24 cellular contexts compared by ENCODE assay signal in the genomic region with DNA sequence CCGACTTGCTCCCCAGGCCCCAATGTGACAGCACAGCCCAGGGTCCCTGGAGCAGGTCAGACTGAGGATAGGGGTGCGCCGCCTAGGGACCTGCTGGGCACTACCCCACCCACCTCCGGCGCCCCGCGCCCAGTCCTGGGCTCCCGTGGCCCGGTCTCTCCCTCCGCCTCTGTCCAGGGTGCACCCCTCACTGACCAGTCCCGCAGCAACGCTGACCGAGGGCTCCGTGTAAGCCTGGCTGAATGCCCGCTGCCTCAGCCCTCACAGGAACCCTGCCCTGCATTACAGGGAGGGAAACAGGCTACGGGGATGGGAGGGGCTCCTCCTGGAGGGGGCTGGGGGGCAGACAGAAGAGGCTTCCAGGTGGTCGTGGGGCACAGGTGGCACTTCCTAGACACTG. TPM values are rescaled to one million over a fixed set of nuclear protein-coding genes. Genes with fewer than 3 reads are reported as not detected.
A peak's percentile ranks its signal among the peaks of the same experiment; 100 is the strongest.
DNase-seq lines count a peak whose midpoint lies in the region; ATAC-seq and TF ChIP-seq lines count a peak whose summit lies in the region.
"Had no signal": no experiment of that assay in that cellular context is flagged by ENCODE, and none has a peak within 500 bp of the region (broad histone marks: within the 10 kb centered on the region; RNA-seq: fewer than 3 reads in every experiment).

No MANE protein-coding gene starts in this region.

- H3K27me3 ChIP-seq in naive thymus-derived CD4-positive, alpha-beta T cell (ENCODE audit: control insufficient read depth in 2 of 2, insufficient read depth in 2 of 2, low read length in 2 of 2), result no peaks in the 10 kb centered on the region
- H3K27me3 ChIP-seq in thyroid gland, result no peaks in the 10 kb centered on the region
- H3K27me3 ChIP-seq: testis had no signal

- H3K36me3 ChIP-seq in naive thymus-derived CD4-positive, alpha-beta T cell (ENCODE audit: control insufficient read depth in 2 of 3, insufficient read depth in 3 of 3, low read length in 3 of 3), result peaks cover 0 to 7% (median 0%) of the 10 kb centered on the region in 3 experiments
- no peaks in the 10 kb centered on the region for H3K36me3 ChIP-seq in thyroid gland

- no peaks in the 10 kb centered on the region for H3K9me3 ChIP-seq in naive thymus-derived CD4-positive, alpha-beta T cell (ENCODE audit: control insufficient read depth in 2 of 3, low read length in 3 of 3)
- H3K9me3 ChIP-seq in thyroid gland, result no peaks in the 10 kb centered on the region
- H3K9me3 ChIP-seq: A549, testis had no signal

- CTCF ChIA-PET in activated CD4-positive, alpha-beta T cell treated with anti-CD3 and anti-CD28 coated beads, Interleukin-2, amount 10 ng/mL, durations not matched to agents 7 days and 5 days (lab: Charles Lee), result no interaction called here
- CTCF ChIA-PET in naive thymus-derived CD4-positive, alpha-beta T cell (lab: Charles Lee), result no interaction called here

- no peak for DNase-seq in activated CD4-positive, alpha-beta T cell treated with anti-CD3 and anti-CD28 coated beads, Interleukin-2, amount 10 ng/mL, durations not matched to agents 7 days and 5 days
- no peak for DNase-seq in activated CD4-positive, alpha-beta T cell treated with anti-CD3 and anti-CD28 coated beads for 4 hours
- no peak for DNase-seq in activated T-helper 1 cell treated with anti-CD3 and anti-CD28 coated beads, Interleukin-12 subunit alpha, Interleukin-12 subunit beta, Interleukin-2, Interleukin-4 antibody, amounts not matched to agents 30 ng/mL and 10 ng/mL and 1 ng/mL, durations not matched to agents 14 hours and 24 hours and 36 hours (ENCODE audit: low spot score)
- no peak for DNase-seq in naive thymus-derived CD4-positive, alpha-beta T cell
- DNase-seq in thyroid gland, result peak in 1 of 2 donors; percentile 40
- DNase-seq in HT-29 (ENCODE audit: low spot score), result no peak
- DNase-seq in HK-2 (ENCODE audit: unreplicated experiment), result no peak
- DNase-seq: activated CD4-positive, alpha-beta T cell treated with anti-CD3 and anti-CD28 coated beads, Interleukin-2, amount 50 U/mL, for 4 hours; activated T-cell treated with anti-CD3 and anti-CD28 coated beads, Interleukin-2, amount 50 U/mL, for 48 hours; CD4-positive, alpha-beta memory T cell; central memory CD4-positive, alpha-beta T cell; DND-41; effector memory CD8-positive, alpha-beta T cell; NCI-H1436; NCI-H2171 treated with DMSO at 0.1 percent for 48 hours; occipital lobe; PC-9; stimulated activated CD4-positive, alpha-beta T cell treated with anti-CD3 and anti-CD28 coated beads, Interleukin-2, amount 100 ng/mL, for 48 hours; testis had no signal

- no peak for ATAC-seq in naive thymus-derived CD4-positive, alpha-beta T cell
- no peak for ATAC-seq in GM21528 (IDR thresholded peaks at IDR 0.05; ENCODE audit: low FRiP score, unreplicated experiment)
- ATAC-seq: A549; effector memory CD8-positive, alpha-beta T cell; HCT116; right cardiac atrium had no signal

- peaks cover 31% of the 10 kb centered on the region for H3K4me1 Mint-ChIP-seq in activated CD4-positive, alpha-beta T cell treated with anti-CD3 and anti-CD28 coated beads, Interleukin-2, amount 10 ng/mL, durations not matched to agents 7 days and 5 days
- peaks cover 19% of the 10 kb centered on the region for H3K4me1 Mint-ChIP-seq in activated T-helper 1 cell treated with anti-CD3 and anti-CD28 coated beads, Interleukin-12 subunit alpha, Interleukin-12 subunit beta, Interleukin-2, Interleukin-4 antibody, amounts not matched to agents 30 ng/mL and 10 ng/mL and 1 ng/mL, durations not matched to agents 14 hours and 24 hours and 36 hours (ENCODE audit: low read depth)
- peaks cover 7 to 30% (median 18%) of the 10 kb centered on the region in 7 donors for H3K4me1 Mint-ChIP-seq in naive thymus-derived CD4-positive, alpha-beta T cell

- no peaks in the 10 kb centered on the region for H3K9me3 Mint-ChIP-seq in activated CD4-positive, alpha-beta T cell treated with anti-CD3 and anti-CD28 coated beads, Interleukin-2, amount 10 ng/mL, durations not matched to agents 7 days and 5 days
- peaks cover 5% of the 10 kb centered on the region for H3K9me3 Mint-ChIP-seq in activated T-helper 1 cell treated with anti-CD3 and anti-CD28 coated beads, Interleukin-12 subunit alpha, Interleukin-12 subunit beta, Interleukin-2, Interleukin-4 antibody, amounts not matched to agents 30 ng/mL and 10 ng/mL and 1 ng/mL, durations not matched to agents 14 hours and 24 hours and 36 hours
- peaks cover 0 to 4% (median 0%) of the 10 kb centered on the region in 11 donors for H3K9me3 Mint-ChIP-seq in naive thymus-derived CD4-positive, alpha-beta T cell
- H3K9me3 Mint-ChIP-seq: effector memory CD8-positive, alpha-beta T cell had no signal

- H3K27me3 Mint-ChIP-seq in activated CD4-positive, alpha-beta T cell treated with anti-CD3 and anti-CD28 coated beads, Interleukin-2, amount 10 ng/mL, durations not matched to agents 7 days and 5 days, result no peaks in the 10 kb centered on the region
- no peaks in the 10 kb centered on the region for H3K27me3 Mint-ChIP-seq in activated T-helper 1 cell treated with anti-CD3 and anti-CD28 coated beads, Interleukin-12 subunit alpha, Interleukin-12 subunit beta, Interleukin-2, Interleukin-4 antibody, amounts not matched to agents 30 ng/mL and 10 ng/mL and 1 ng/mL, durations not matched to agents 14 hours and 24 hours and 36 hours (ENCODE audit: insufficient read depth)
- H3K27me3 Mint-ChIP-seq in naive thymus-derived CD4-positive, alpha-beta T cell, result no peaks in the 10 kb centered on the region
- H3K27me3 Mint-ChIP-seq: CD4-positive, alpha-beta memory T cell; effector memory CD8-positive, alpha-beta T cell had no signal

- peaks cover 6% of the 10 kb centered on the region for H3K36me3 Mint-ChIP-seq in activated CD4-positive, alpha-beta T cell treated with anti-CD3 and anti-CD28 coated beads, Interleukin-2, amount 10 ng/mL, durations not matched to agents 7 days and 5 days (ENCODE audit: low read depth)
- peaks cover 8% of the 10 kb centered on the region for H3K36me3 Mint-ChIP-seq in activated T-helper 1 cell treated with anti-CD3 and anti-CD28 coated beads, Interleukin-12 subunit alpha, Interleukin-12 subunit beta, Interleukin-2, Interleukin-4 antibody, amounts not matched to agents 30 ng/mL and 10 ng/mL and 1 ng/mL, durations not matched to agents 14 hours and 24 hours and 36 hours (ENCODE audit: low read depth)
- peaks cover 5 to 15% (median 6%) of the 10 kb centered on the region in 5 donors for H3K36me3 Mint-ChIP-seq in naive thymus-derived CD4-positive, alpha-beta T cell

- TF ChIP-seq POLR2A in thyroid gland (IDR thresholded peaks at IDR 0.05), result no peak

- H3K4me3 Mint-ChIP-seq in activated CD4-positive, alpha-beta T cell treated with anti-CD3 and anti-CD28 coated beads, Interleukin-2, amount 10 ng/mL, durations not matched to agents 7 days and 5 days, result no peak overlapping the region
- H3K4me3 Mint-ChIP-seq in activated T-helper 1 cell treated with anti-CD3 and anti-CD28 coated beads, Interleukin-12 subunit alpha, Interleukin-12 subunit beta, Interleukin-2, Interleukin-4 antibody, amounts not matched to agents 30 ng/mL and 10 ng/mL and 1 ng/mL, durations not matched to agents 14 hours and 24 hours and 36 hours, result peak overlapping the region; percentile 42
- H3K4me3 Mint-ChIP-seq in naive thymus-derived CD4-positive, alpha-beta T cell, result peak overlapping the region in 1 of 10 donors; percentile 31
- H3K4me3 Mint-ChIP-seq: CD4-positive, alpha-beta memory T cell; effector memory CD8-positive, alpha-beta T cell had no signal

- intact Hi-C loops in activated T-helper 1 cell treated with anti-CD3 and anti-CD28 coated beads, Interleukin-12 subunit alpha, Interleukin-12 subunit beta, Interleukin-2, Interleukin-4 antibody, amounts not matched to agents 30 ng/mL and 10 ng/mL and 1 ng/mL, durations not matched to agents 14 hours and 24 hours and 36 hours (cut with micrococcal nuclease), result no loop called here
- intact Hi-C loops in naive thymus-derived CD4-positive, alpha-beta T cell (cut with micrococcal nuclease), result no loop called here
- intact Hi-C loops in thyroid gland (cut with DNase I), result no loop called here

- POLR2A ChIA-PET in activated CD4-positive, alpha-beta T cell treated with anti-CD3 and anti-CD28 coated beads, Interleukin-2, amount 10 ng/mL, durations not matched to agents 7 days and 5 days (lab: Charles Lee), result no interaction called here
- POLR2A ChIA-PET in naive thymus-derived CD4-positive, alpha-beta T cell (lab: Charles Lee), result no interaction called here

- H3K27ac ChIP-seq in naive thymus-derived CD4-positive, alpha-beta T cell (ENCODE audit: low read depth, low read length), result no peak overlapping the region
- peak overlapping the region; percentile 51 to 68 (median 67) for H3K27ac ChIP-seq in thyroid gland
- H3K27ac ChIP-seq: PC-9, SK-N-MC, testis had no signal

- H3K4me3 ChIP-seq in naive thymus-derived CD4-positive, alpha-beta T cell (ENCODE audit: low read length), result no peak overlapping the region
- H3K4me3 ChIP-seq in thyroid gland (replicated peaks in 1 of 3), result no peak overlapping the region
- H3K4me3 ChIP-seq: A549, PC-9, SK-N-MC, testis had no signal

- WGBS in thyroid gland, 2 donors, result 72 to 85% methylated on average over 11 to 17 of the region's 17 CpGs

- peaks cover 16 to 25% of the 10 kb centered on the region in 2 donors for H3K4me1 ChIP-seq in naive thymus-derived CD4-positive, alpha-beta T cell (ENCODE audit: control insufficient read depth in 2 of 2, insufficient read depth in 2 of 2, low read length in 2 of 2)
- peaks cover 19 to 51% of the 10 kb centered on the region in 2 donors for H3K4me1 ChIP-seq in thyroid gland

- TF ChIP-seq CTCF in thyroid gland (IDR thresholded peaks at IDR 0.05), result no peak

- H3K27ac Mint-ChIP-seq in activated CD4-positive, alpha-beta T cell treated with anti-CD3 and anti-CD28 coated beads, Interleukin-2, amount 10 ng/mL, durations not matched to agents 7 days and 5 days, result peak overlapping the region; percentile 13
- peak overlapping the region; percentile 61 for H3K27ac Mint-ChIP-seq in activated T-helper 1 cell treated with anti-CD3 and anti-CD28 coated beads, Interleukin-12 subunit alpha, Interleukin-12 subunit beta, Interleukin-2, Interleukin-4 antibody, amounts not matched to agents 30 ng/mL and 10 ng/mL and 1 ng/mL, durations not matched to agents 14 hours and 24 hours and 36 hours
- H3K27ac Mint-ChIP-seq in naive thymus-derived CD4-positive, alpha-beta T cell, result peak overlapping the region; percentile 33 to 95 (median 77)

RNA-seq across cellular contexts. Expression of a gene that starts 31.7 kb away (rescaled TPM):
- total RNA-seq in activated CD4-positive, alpha-beta T cell treated with anti-CD3 and anti-CD28 coated beads, Interleukin-2, amount 10 ng/mL, durations not matched to agents 7 days and 5 days, result 100 to 1,000 TPM; 106 to 114 TPM
- 236 and 241 TPM in 2 replicates for total RNA-seq in activated T-helper 1 cell treated with anti-CD3 and anti-CD28 coated beads, Interleukin-12 subunit alpha, Interleukin-12 subunit beta, Interleukin-2, Interleukin-4 antibody, amounts not matched to agents 30 ng/mL and 10 ng/mL and 1 ng/mL, durations not matched to agents 14 hours and 24 hours and 36 hours
- 100 to 1,000 TPM; 122 to 235 (median 194) TPM for total RNA-seq in naive thymus-derived CD4-positive, alpha-beta T cell
- 100 to 1,000 TPM; 417 to 522 TPM for polyA plus RNA-seq in naive thymus-derived CD4-positive, alpha-beta T cell
- 100 to 1,000 TPM; 350 to 485 (median 414) TPM for total RNA-seq in thyroid gland
- total RNA-seq in HT-29 (2014; rRNA removed; shearing (Covaris generic)), result 1,102 and 1,117 TPM in 2 replicates

RNA-seq across cellular contexts. Expression of a gene that starts 38.6 kb away (rescaled TPM):
- total RNA-seq in activated CD4-positive, alpha-beta T cell treated with anti-CD3 and anti-CD28 coated beads, Interleukin-2, amount 10 ng/mL, durations not matched to agents 7 days and 5 days, result 10 to 100 TPM; 84.7 to 91.7 TPM
- total RNA-seq in activated T-helper 1 cell treated with anti-CD3 and anti-CD28 coated beads, Interleukin-12 subunit alpha, Interleukin-12 subunit beta, Interleukin-2, Interleukin-4 antibody, amounts not matched to agents 30 ng/mL and 10 ng/mL and 1 ng/mL, durations not matched to agents 14 hours and 24 hours and 36 hours, result 95.5 and 96.9 TPM in 2 replicates
- 100 to 1,000 TPM in 3 of 5 experiments, 10 to 100 TPM in 2; 88.6 to 137 (median 104) TPM for total RNA-seq in naive thymus-derived CD4-positive, alpha-beta T cell
- polyA plus RNA-seq in naive thymus-derived CD4-positive, alpha-beta T cell, result 1 to 10 TPM; 1.7 to 2.6 TPM
- total RNA-seq in thyroid gland, result 10 to 100 TPM; 22.8 to 69.0 (median 25.5) TPM
- total RNA-seq in HT-29 (2014; rRNA removed; shearing (Covaris generic)), result 49.6 and 50.5 TPM in 2 replicates

RNA-seq across cellular contexts. Expression of a gene that starts 40.3 kb away (rescaled TPM):
- 100 to 1,000 TPM; 120 to 133 TPM for total RNA-seq in activated CD4-positive, alpha-beta T cell treated with anti-CD3 and anti-CD28 coated beads, Interleukin-2, amount 10 ng/mL, durations not matched to agents 7 days and 5 days
- 265 and 282 TPM in 2 replicates for total RNA-seq in activated T-helper 1 cell treated with anti-CD3 and anti-CD28 coated beads, Interleukin-12 subunit alpha, Interleukin-12 subunit beta, Interleukin-2, Interleukin-4 antibody, amounts not matched to agents 30 ng/mL and 10 ng/mL and 1 ng/mL, durations not matched to agents 14 hours and 24 hours and 36 hours
- total RNA-seq in naive thymus-derived CD4-positive, alpha-beta T cell, result 100 to 1,000 TPM in 1 of 5 experiments, 10 to 100 TPM in 4; 75.3 to 157 (median 82.1) TPM
- 100 to 1,000 TPM; 136 to 179 TPM for polyA plus RNA-seq in naive thymus-derived CD4-positive, alpha-beta T cell
- 100 to 1,000 TPM in 3 of 4 donors, 10 to 100 TPM in 1; 87.6 to 264 (median 163) TPM for total RNA-seq in thyroid gland
- 394 and 395 TPM in 2 replicates for total RNA-seq in HT-29 (2014; rRNA removed; shearing (Covaris generic))

Comparison
In these comparisons a context has a peak if more than half of its experiments do, and no peak if none do; other contexts are left out.
1. H3K27ac Mint-ChIP-seq: peak in every context shown above with its lines; median percentile 77 in naive thymus-derived CD4-positive, alpha-beta T cell; 61 in activated T-helper 1 cell treated with anti-CD3 and anti-CD28 coated beads, Interleukin-12 subunit alpha, Interleukin-12 subunit beta, Interleukin-2, Interleukin-4 antibody, amounts not matched to agents 30 ng/mL and 10 ng/mL and 1 ng/mL, durations not matched to agents 14 hours and 24 hours and 36 hours; 13 in activated CD4-positive, alpha-beta T cell treated with anti-CD3 and anti-CD28 coated beads, Interleukin-2, amount 10 ng/mL, durations not matched to agents 7 days and 5 days.